ENCODE assay signal across 8 cellular contexts in the genomic region with DNA sequence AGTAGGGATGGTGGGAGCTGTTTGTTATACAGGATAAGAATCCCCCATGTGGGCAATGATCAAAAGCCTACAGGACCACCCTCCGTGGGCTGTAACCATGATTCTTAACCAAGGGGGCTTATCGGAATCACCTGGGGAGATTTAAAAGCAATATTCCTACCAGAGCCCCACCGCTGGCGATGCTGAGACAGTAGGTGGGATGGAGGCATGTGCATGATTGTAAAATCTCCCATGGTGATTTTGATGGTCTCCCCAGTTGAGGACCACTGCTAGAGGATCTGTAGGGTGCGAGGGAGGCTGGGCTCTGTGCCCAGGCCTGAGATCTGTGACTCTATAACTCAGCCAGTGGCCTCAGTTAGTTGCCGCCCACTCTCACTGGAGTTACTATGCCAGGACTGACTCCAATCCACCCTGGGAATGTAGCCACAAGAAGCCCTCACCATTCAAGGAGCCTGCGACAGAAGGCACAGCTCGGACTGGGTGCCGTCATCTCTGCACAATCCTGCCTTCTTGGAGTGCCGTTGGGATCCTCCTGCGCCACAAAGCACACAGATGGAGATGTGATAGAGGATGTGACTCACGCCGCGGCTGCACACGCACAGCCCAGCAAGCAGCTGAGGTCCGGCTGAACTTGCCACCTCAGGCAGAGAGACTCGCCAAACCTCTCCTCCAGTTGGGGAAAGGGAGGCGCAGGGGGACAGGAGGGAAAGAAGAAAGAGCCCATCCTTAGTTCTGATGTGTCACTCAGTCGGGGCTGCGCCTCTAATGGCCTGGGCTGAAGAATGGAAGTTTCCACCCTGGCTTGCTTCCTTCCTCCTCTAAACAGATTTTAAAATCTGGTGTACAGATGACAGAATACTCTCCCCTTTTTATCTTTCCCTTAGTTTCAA. TPM values are rescaled to one million over a fixed set of nuclear protein-coding genes. Genes with fewer than 3 reads are reported as not detected.
DNase-seq lines count a peak whose midpoint lies in the region; ATAC-seq and TF ChIP-seq lines count a peak whose summit lies in the region.

No MANE protein-coding gene starts in this region.

- H3F3A ChIP-seq in smooth muscle cell (ENCODE audit: low read depth), result peaks cover 4% of the 10 kb centered on the region

- DNase-seq in HPDE6-E6E7 (ENCODE audit: extremely low spot score), result peak; percentile 75
- peak in 43 of 56 donors; percentile 6 to 77 (median 43) for DNase-seq in amygdala (lab: John Stamatoyannopoulos, UW)
- DNase-seq in right cardiac atrium, result peak; percentile 78 to 86 (median 85)
- DNase-seq in smooth muscle cell (lab: John Stamatoyannopoulos, UW; ENCODE audit: unreplicated experiment), result peak; percentile 31
- DNase-seq in foreskin melanocyte, result no peak
- no peak for DNase-seq in NCI-H1694 (lab: John Stamatoyannopoulos, UW)
- no peak for DNase-seq in germinal center (ENCODE audit: low spot score)

- peaks cover 11% of the 10 kb centered on the region for H3K4me1 ChIP-seq in right cardiac atrium (ENCODE audit: control insufficient read depth, insufficient read depth, low read length)
- peaks cover 7% of the 10 kb centered on the region for H3K4me1 ChIP-seq in smooth muscle cell (ENCODE audit: low read depth)

- intact Hi-C loops in right cardiac atrium (cut with DNase I), result loop anchor here in 1 of 4 donors (5.0 kb wide), 1 partner anchor 47 kb away; a partner anchor contains a TSS

- H2AFZ ChIP-seq in smooth muscle cell (ENCODE audit: low read depth), result peak overlapping the region; percentile 56

- no peaks in the 10 kb centered on the region for H3K79me2 ChIP-seq in smooth muscle cell (ENCODE audit: low read depth)

- peak; percentile 75 to 90 for ATAC-seq in right cardiac atrium
- ATAC-seq in HG02798 (IDR thresholded peaks at IDR 0.05; ENCODE audit: poor library complexity, unreplicated experiment), result no peak

- no peaks in the 10 kb centered on the region for H3K36me3 ChIP-seq in smooth muscle cell (ENCODE audit: low read depth)

- no peak overlapping the region for H3K4me3 ChIP-seq in right cardiac atrium (ENCODE audit: low read length)
- H3K4me3 ChIP-seq in smooth muscle cell, result peak overlapping the region; percentile 6

- H3K9me3 ChIP-seq in right cardiac atrium (ENCODE audit: control insufficient read depth, low read length) (no peaks in the 10 kb centered on the region), smooth muscle cell (replicated peaks; ENCODE audit: low read depth) (no peaks in the 10 kb centered on the region)

- 45% methylated on average over 20 of the region's 20 CpGs for WGBS in right cardiac atrium
- 48% methylated on average over 20 of the region's 20 CpGs for WGBS in smooth muscle cell (ENCODE audit: low lambda C conversion rate)

- peak overlapping the region; percentile 13 for H3K27ac ChIP-seq in right cardiac atrium (ENCODE audit: low read length)
- H3K27ac ChIP-seq in smooth muscle cell (ENCODE audit: low read depth), result peak overlapping the region; percentile 95

- H4K20me1 ChIP-seq in smooth muscle cell (ENCODE audit: low read depth), result no peaks in the 10 kb centered on the region

- TF ChIP-seq CTCF in smooth muscle cell (IDR thresholded peaks at IDR 0.05; ENCODE audit: borderline replicate concordance, insufficient read depth, poor library complexity, severe bottlenecking), result no peak

- H3K27me3 ChIP-seq in right cardiac atrium (ENCODE audit: control insufficient read depth, insufficient read depth) (no peaks in the 10 kb centered on the region), smooth muscle cell (ENCODE audit: low read depth) (no peaks in the 10 kb centered on the region)

- H3K4me2 ChIP-seq in smooth muscle cell, result peak overlapping the region; percentile 71

- H3K9ac ChIP-seq in smooth muscle cell (ENCODE audit: low read depth), result peak overlapping the region; percentile 70

RNA-seq across cellular contexts. Expression of a gene that starts 26.5 kb away (rescaled TPM):
- total RNA-seq in right cardiac atrium (not detected), smooth muscle cell (not detected in 2 replicates)
- polyA plus RNA-seq in right cardiac atrium (not detected), smooth muscle cell (0.40 and 0.59 TPM in 2 replicates)

RNA-seq across cellular contexts. Expression of a gene that starts 46.4 kb away (rescaled TPM):
- total RNA-seq in right cardiac atrium, result 10 to 100 TPM in 3 of 4 donors, 1 to 10 TPM in 1; 6.3 to 14.5 (median 10.9) TPM
- polyA plus RNA-seq in right cardiac atrium, result 4.5 TPM
- total RNA-seq in smooth muscle cell, result 11.1 and 13.7 TPM in 2 replicates
- 6.9 and 9.1 TPM in 2 replicates for polyA plus RNA-seq in smooth muscle cell

Comparison
In these comparisons a context has a peak if more than half of its experiments do, and no peak if none do; other contexts are left out.
1. DNase-seq: peak in HPDE6-E6E7 (single experiment), amygdala (43 of 56), right cardiac atrium (3 of 3) and smooth muscle cell (single experiment); none in foreskin melanocyte (single experiment), NCI-H1694 (single experiment) and germinal center (single experiment).